9 cellular contexts compared by ENCODE assay signal in genomic region chr5:139415221-139415861, GRCh38. TPM values are rescaled to one million over a fixed set of nuclear protein-coding genes. Genes with fewer than 3 reads are reported as not detected.
DNase-seq lines count a peak whose midpoint lies in the region; ATAC-seq lines count a peak whose summit lies in the region.
"Had no signal": no experiment of that assay in that cellular context is flagged by ENCODE, and none has a peak within 500 bp of the region (broad histone marks: within the 10 kb centered on the region; RNA-seq: fewer than 3 reads in every experiment).

No MANE protein-coding gene starts in this region.

- H3K9me3 Mint-ChIP-seq in activated T-cell treated with anti-CD3 and anti-CD28 coated beads, Interleukin-2, amount 50 U/mL, for 24 hours = no peaks in the 10 kb centered on the region

- peak; percentile 62 for DNase-seq in activated T-cell treated with anti-CD3 and anti-CD28 coated beads, Interleukin-2, amount 50 U/mL, for 24 hours
- no peak for DNase-seq in activated T-cell treated with anti-CD3 and anti-CD28 coated beads for 4 hours
- DNase-seq in anterior cingulate cortex (lab: John Stamatoyannopoulos, UW) = peak in 56 of 58 donors; percentile 15 to 93 (median 78)
- peak in 49 of 51 donors; percentile 14 to 94 (median 68) for DNase-seq in hypothalamus (lab: John Stamatoyannopoulos, UW)
- no peak for DNase-seq in HT-29 (ENCODE audit: low spot score)

- peak overlapping the region; percentile 92 for H3K27ac ChIP-seq in temporal lobe (ENCODE audit: low read depth, low read length)
- H3K27ac ChIP-seq: SK-N-MC had no signal

- no peaks in the 10 kb centered on the region for H3K27me3 Mint-ChIP-seq in activated T-cell treated with anti-CD3 and anti-CD28 coated beads, Interleukin-2, amount 50 U/mL, for 24 hours

- peak overlapping the region; percentile 99 for H3K27ac Mint-ChIP-seq in activated T-cell treated with anti-CD3 and anti-CD28 coated beads, Interleukin-2, amount 50 U/mL, for 24 hours

- ATAC-seq in HG03520 (IDR thresholded peaks at IDR 0.05; ENCODE audit: unreplicated experiment) = no peak
- ATAC-seq in HG03571 (IDR thresholded peaks at IDR 0.05; ENCODE audit: unreplicated experiment) = no peak

- H3K36me3 Mint-ChIP-seq in activated T-cell treated with anti-CD3 and anti-CD28 coated beads, Interleukin-2, amount 50 U/mL, for 24 hours (ENCODE audit: low read depth) = peaks cover 79% of the 10 kb centered on the region

- H3K4me1 Mint-ChIP-seq in activated T-cell treated with anti-CD3 and anti-CD28 coated beads, Interleukin-2, amount 50 U/mL, for 24 hours (ENCODE audit: low read depth) = peaks cover 56% of the 10 kb centered on the region

- H3K4me3 Mint-ChIP-seq in activated T-cell treated with anti-CD3 and anti-CD28 coated beads, Interleukin-2, amount 50 U/mL, for 24 hours = peak overlapping the region; percentile 56

RNA-seq across cellular contexts. Expression of gene SPATA24, which starts 11.5 kb away (rescaled TPM):
- 3.7 TPM for total RNA-seq in temporal lobe
- 3.8 and 10.4 TPM in 2 replicates for total RNA-seq in HT-29 (2014; rRNA removed; shearing (Covaris generic))

RNA-seq across cellular contexts. Expression of gene PROB1, which starts 20.4 kb away (rescaled TPM):
- 0.49 TPM for total RNA-seq in temporal lobe
- 1.5 and 2.0 TPM in 2 replicates for total RNA-seq in HT-29 (2014; rRNA removed; shearing (Covaris generic))

RNA-seq across cellular contexts. Expression of gene DNAJC18, which starts 24.0 kb away (rescaled TPM):
- total RNA-seq in temporal lobe = 45.2 TPM
- total RNA-seq in HT-29 (2014; rRNA removed; shearing (Covaris generic)) = 0.44 and 0.81 TPM in 2 replicates

RNA-seq across cellular contexts. Expression of gene MZB1, which starts 25.6 kb away (rescaled TPM):
- not detected for total RNA-seq in temporal lobe
- 0.25 TPM in 1 of 2 replicates, not detected in the other for total RNA-seq in HT-29 (2014; rRNA removed; shearing (Covaris generic))

RNA-seq across cellular contexts. Expression of gene SLC23A1, which starts 32.2 kb away (rescaled TPM):
- not detected for total RNA-seq in temporal lobe
- total RNA-seq in HT-29 (2014; rRNA removed; shearing (Covaris generic)) = 0.39 and 0.74 TPM in 2 replicates

Comparison
In these comparisons a context has a peak if more than half of its experiments do, and no peak if none do; other contexts are left out.
1. DNase-seq: peak in activated T-cell treated with anti-CD3 and anti-CD28 coated beads, Interleukin-2, amount 50 U/mL, for 24 hours (single experiment), anterior cingulate cortex (56 of 58) and hypothalamus (49 of 51); none in activated T-cell treated with anti-CD3 and anti-CD28 coated beads for 4 hours (single experiment) and HT-29 (single experiment).
2. RNA of gene DNAJC18, which starts 24.0 kb away (total RNA-seq): 45.2 TPM in temporal lobe (single experiment); 0.44 to 0.81 TPM in HT-29; every median in the first group is over 10 times any median in the second.